Comparison of ENCODE assay signal across 2 cellular contexts in genomic region chr6:157798851-157799250, GRCh38.
TF ChIP-seq lines count a peak whose summit lies in the region.

No MANE protein-coding gene starts in this region.

TF ChIP-seq in GM12891, 5 proteins besides CTCF, POLR2A, EP300 and RAD21:
- TF ChIP-seq SPI1 (IDR thresholded peaks at IDR 0.05; ENCODE audit: low read depth, low read length): peak; percentile 17; the same call in 1 of the 2 replicates
- TF ChIP-seq TAF1 (IDR thresholded peaks at IDR 0.05; ENCODE audit: low read depth, low read length): no peak
- TF ChIP-seq POU2F2 (IDR thresholded peaks at IDR 0.05; ENCODE audit: low read depth, low read length): no peak
- TF ChIP-seq PAX5 (IDR thresholded peaks at IDR 0.05; ENCODE audit: insufficient read depth, low read length, severe bottlenecking): no peak

TF ChIP-seq in K562, 482 proteins besides CTCF, POLR2A, EP300 and RAD21:
- TF ChIP-seq E2F8 (IDR thresholded peaks at IDR 0.05; ENCODE audit: low read depth, partially characterized antibody): no peak
- TF ChIP-seq SMAD3 (CRISPR knock-in tag; conservative IDR thresholded peaks at IDR 0.05): no peak
- no peak for TF ChIP-seq SRSF1 (IDR thresholded peaks at IDR 0.05; ENCODE audit: low read depth, low read length)
- TF ChIP-seq SMARCE1 (IDR thresholded peaks at IDR 0.05): no peak
- peak; percentile 69; the same call in 1 of the 2 replicates for TF ChIP-seq SPI1 (IDR thresholded peaks at IDR 0.05; ENCODE audit: borderline replicate concordance, low read depth, low read length)
- TF ChIP-seq ZNF766 (CRISPR knock-in tag; conservative IDR thresholded peaks at IDR 0.05): 0 out of 2 replicates have a peak, but pooled peaks have one; percentile 34
